ENCODE assay signal across 18 cellular contexts in the genomic region with DNA sequence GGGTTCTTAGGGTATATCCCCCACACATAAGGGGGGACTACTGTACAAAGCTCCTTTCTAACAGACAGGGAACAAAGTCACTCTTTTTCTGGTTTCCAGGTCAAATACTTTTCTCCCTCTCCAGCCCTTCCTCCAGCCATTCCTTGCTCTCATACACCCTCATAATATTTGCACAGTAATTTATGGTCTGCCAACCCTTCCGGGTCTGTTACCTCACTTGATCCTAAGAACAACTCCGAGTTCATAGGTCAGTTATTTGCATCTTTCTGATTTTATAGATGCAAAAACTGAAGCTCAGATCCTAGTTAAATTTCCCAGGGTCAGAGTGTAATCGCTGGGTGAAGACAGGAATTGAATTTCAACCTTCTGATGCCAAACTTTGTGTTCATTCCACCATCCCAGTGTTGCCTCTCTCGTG. TPM values are rescaled to one million over a fixed set of nuclear protein-coding genes. Genes with fewer than 3 reads are reported as not detected.
DNase-seq lines count a peak whose midpoint lies in the region; ATAC-seq and TF ChIP-seq lines count a peak whose summit lies in the region.
"Had no signal": no experiment of that assay in that cellular context is flagged by ENCODE, and none has a peak within 500 bp of the region (broad histone marks: within the 10 kb centered on the region; RNA-seq: fewer than 3 reads in every experiment).

No MANE protein-coding gene starts in this region.

- ATAC-seq in Right ventricle myocardium inferior (no peak), mucosa of descending colon (peak; percentile 97), upper lobe of right lung (peak; percentile 79), HG02870 (IDR thresholded peaks at IDR 0.05; ENCODE audit: unreplicated experiment) (no peak), body of pancreas (no peak)
- ATAC-seq: WTC11 had no signal

- H3K27ac ChIP-seq in left ventricle myocardium inferior (replicated peaks) (peak overlapping the region; percentile 42), ascending aorta (peak overlapping the region; percentile 54 to 76), upper lobe of right lung (no peak overlapping the region), uterus (peak overlapping the region in 1 of 2 donors; percentile 62), body of pancreas (no peak overlapping the region)
- H3K27ac ChIP-seq: KMS-11 had no signal

- H3K36me3 ChIP-seq in left ventricle myocardium inferior (peaks cover 49% of the 10 kb centered on the region), ascending aorta (peaks cover 29 to 42% of the 10 kb centered on the region in 2 donors), mucosa of descending colon (ENCODE audit: low read depth) (no peaks in the 10 kb centered on the region), upper lobe of right lung (peaks cover 44% of the 10 kb centered on the region), uterus (no peaks in the 10 kb centered on the region), body of pancreas (replicated peaks in 1 of 2; ENCODE audit: insufficient read depth in 1 of 2, low read depth in 2 of 2) (peaks cover 0 to 12% of the 10 kb centered on the region in 2 donors)

- H3K4me3 ChIP-seq in left ventricle myocardium inferior, result no peak overlapping the region
- no peak overlapping the region for H3K4me3 ChIP-seq in ascending aorta
- no peak overlapping the region for H3K4me3 ChIP-seq in mucosa of descending colon
- H3K4me3 ChIP-seq in upper lobe of right lung, result no peak overlapping the region
- no peak overlapping the region for H3K4me3 ChIP-seq in uterus
- no peak overlapping the region for H3K4me3 ChIP-seq in body of pancreas

- WGBS in body of pancreas, 2 donors, result 49 to 85% methylated on average over 4 of the region's 4 CpGs

- H3K27me3 ChIP-seq in left ventricle myocardium inferior (ENCODE audit: low read depth) (no peaks in the 10 kb centered on the region), ascending aorta (no peaks in the 10 kb centered on the region), upper lobe of right lung (no peaks in the 10 kb centered on the region), uterus (no peaks in the 10 kb centered on the region), body of pancreas (no peaks in the 10 kb centered on the region)

- TF ChIP-seq POLR2A in uterus (IDR thresholded peaks at IDR 0.05) (no peak), body of pancreas (IDR thresholded peaks at IDR 0.05) (no peak)

- TF ChIP-seq CTCF in left ventricle myocardium inferior (IDR thresholded peaks at IDR 0.05; ENCODE audit: borderline replicate concordance) (no peak), ascending aorta (IDR thresholded peaks at IDR 0.05) (no peak), mucosa of descending colon (IDR thresholded peaks at IDR 0.05) (no peak), upper lobe of right lung (IDR thresholded peaks at IDR 0.05) (no peak), uterus (IDR thresholded peaks at IDR 0.05) (no peak), body of pancreas (IDR thresholded peaks at IDR 0.05) (no peak)

- H3K9me3 ChIP-seq in left ventricle myocardium inferior (replicated peaks), result peaks cover 16% of the 10 kb centered on the region
- H3K9me3 ChIP-seq in ascending aorta, result peaks cover 13 to 22% of the 10 kb centered on the region in 2 donors
- H3K9me3 ChIP-seq in mucosa of descending colon, result no peaks in the 10 kb centered on the region
- H3K9me3 ChIP-seq in upper lobe of right lung, result no peaks in the 10 kb centered on the region
- H3K9me3 ChIP-seq in uterus, result peaks cover 0 to 9% of the 10 kb centered on the region in 2 donors
- no peaks in the 10 kb centered on the region for H3K9me3 ChIP-seq in body of pancreas

- H3K4me1 ChIP-seq in left ventricle myocardium inferior, result peaks cover 15% of the 10 kb centered on the region
- peaks cover 0 to 7% of the 10 kb centered on the region in 2 donors for H3K4me1 ChIP-seq in ascending aorta
- peaks cover 10% of the 10 kb centered on the region for H3K4me1 ChIP-seq in mucosa of descending colon (ENCODE audit: low read depth)
- H3K4me1 ChIP-seq in upper lobe of right lung, result peaks cover 6% of the 10 kb centered on the region
- no peaks in the 10 kb centered on the region for H3K4me1 ChIP-seq in uterus
- H3K4me1 ChIP-seq in body of pancreas, result no peaks in the 10 kb centered on the region

- DNase-seq in left ventricle myocardium inferior (no peak), Right ventricle myocardium inferior (ENCODE audit: missing footprints) (no peak), ascending aorta (ENCODE audit: low spot score in 2 of 2) (no peak), mucosa of descending colon (peak in 1 of 3 donors; percentile 59), upper lobe of right lung (no peak), uterus (no peak), body of pancreas (no peak)
- DNase-seq: ACHN; activated CD4-positive, alpha-beta T cell treated with anti-CD3 and anti-CD28 coated beads, Interleukin-2, amount 50 U/mL, for 4 hours; activated CD8-positive, alpha-beta memory T cell treated with anti-CD3 and anti-CD28 coated beads, Interleukin-2, amount 50 U/mL, for 48 hours; activated naive CD8-positive, alpha-beta T cell treated with anti-CD3 and anti-CD28 coated beads, Interleukin-2, amount 10 ng/mL, durations not matched to agents 7 days and 5 days; foreskin melanocyte; GDM1; NCI-H1092 had no signal

- intact Hi-C loops in left ventricle myocardium inferior (cut with micrococcal nuclease), result no loop called here
- intact Hi-C loops in Right ventricle myocardium inferior (cut with DNase I), result no loop called here
- intact Hi-C loops in ascending aorta (cut with DNase I), result loop anchor here (5.0 kb wide), 1 partner anchor 35 kb away; no protein-coding TSS in a partner anchor
- intact Hi-C loops in mucosa of descending colon (cut with DNase I, micrococcal nuclease), result no loop called here
- intact Hi-C loops in upper lobe of right lung (cut with DNase I), result no loop called here
- intact Hi-C loops in uterus (cut with DNase I; ENCODE audit: low total_unique reads), result no loop called here
- intact Hi-C loops in body of pancreas (cut with DNase I), result no loop called here

RNA-seq across cellular contexts. Expression of gene MATN3, which starts 14.8 kb away (rescaled TPM):
- 0.22 TPM for total RNA-seq in left ventricle myocardium inferior
- 0.19 TPM for total RNA-seq in Right ventricle myocardium inferior
- 0.64 TPM for total RNA-seq in ascending aorta
- under 1 TPM in 2 of 3 donors, not detected in 1; 0.70 to 0.89 TPM for total RNA-seq in mucosa of descending colon
- 11.7 TPM for total RNA-seq in upper lobe of right lung
- 1 to 10 TPM; 1.2 to 2.1 (median 1.3) TPM for total RNA-seq in uterus
- not detected for total RNA-seq in body of pancreas
- total RNA-seq: activated naive CD8-positive, alpha-beta T cell treated with anti-CD3 and anti-CD28 coated beads, Interleukin-2, amount 10 ng/mL, durations not matched to agents 7 days and 5 days; mononuclear cell had no signal

RNA-seq across cellular contexts. Expression of gene LAPTM4A, which starts 24.2 kb away (rescaled TPM):
- total RNA-seq in left ventricle myocardium inferior (201 TPM), Right ventricle myocardium inferior (242 TPM), ascending aorta (95.6 TPM), mucosa of descending colon (100 to 1,000 TPM; 160 to 210 (median 181) TPM), upper lobe of right lung (245 TPM), uterus (100 to 1,000 TPM; 255 to 386 (median 292) TPM), body of pancreas (100 to 1,000 TPM in 1 of 2 donors, 10 to 100 TPM in 1; 39.9 to 100 TPM)

RNA-seq across cellular contexts. Expression of gene WDR35, which starts 37.4 kb away (rescaled TPM):
- total RNA-seq in left ventricle myocardium inferior (4.8 TPM), Right ventricle myocardium inferior (4.1 TPM), ascending aorta (2.1 TPM), mucosa of descending colon (1 to 10 TPM; 1.9 to 8.8 (median 2.7) TPM), upper lobe of right lung (7.3 TPM), uterus (10 to 100 TPM in 3 of 4 donors, 1 to 10 TPM in 1; 7.1 to 45.0 (median 20.7) TPM), body of pancreas (1 to 10 TPM; 6.7 to 8.9 TPM)

Comparison
In these comparisons a context has a peak if more than half of its experiments do, and no peak if none do; other contexts are left out.
1. H3K27ac ChIP-seq: peak in left ventricle myocardium inferior (single experiment) and ascending aorta (2 of 2); none in upper lobe of right lung (single experiment) and body of pancreas (0 of 4).
2. ATAC-seq: peak in mucosa of descending colon (single experiment) and upper lobe of right lung (single experiment); none in Right ventricle myocardium inferior (single experiment), HG02870 (single experiment) and body of pancreas (single experiment).